Comparison of ENCODE assay signal across 17 cellular contexts in the genomic region with DNA sequence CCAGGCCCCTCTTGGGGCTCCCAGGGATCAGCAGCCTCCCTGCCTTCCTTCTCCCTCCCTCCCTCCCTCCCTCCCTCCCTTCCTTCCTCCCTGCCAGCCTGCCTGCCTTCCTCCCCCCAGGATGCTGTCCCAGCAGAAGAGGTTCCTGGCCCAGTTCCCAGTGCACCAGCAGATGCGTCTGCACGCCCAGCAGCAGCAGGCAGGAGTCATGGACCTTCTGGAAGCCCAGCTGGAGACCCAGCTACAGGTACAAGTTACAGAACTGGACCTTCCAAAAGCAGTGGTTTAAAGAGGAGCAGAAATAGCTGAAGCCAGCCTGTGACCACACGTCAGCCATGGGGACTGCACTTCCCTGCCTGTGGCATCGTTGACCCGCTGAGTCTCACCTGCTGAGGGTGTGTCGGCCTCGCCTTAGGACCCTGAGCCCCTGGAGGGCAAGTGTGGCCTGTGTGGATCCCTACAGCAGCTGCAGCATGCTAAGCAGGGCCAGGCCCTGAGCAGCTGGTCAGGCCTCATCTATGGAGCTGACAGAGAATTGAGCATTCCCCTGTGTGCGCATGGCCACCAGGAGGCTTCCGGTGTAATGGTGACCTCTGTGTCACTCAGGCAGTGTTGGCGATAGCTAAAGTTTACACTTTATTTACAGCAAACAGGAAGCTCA.
DNase-seq lines count a peak whose midpoint lies in the region; ATAC-seq and TF ChIP-seq lines count a peak whose summit lies in the region.
"Had no signal": no experiment of that assay in that cellular context is flagged by ENCODE, and none has a peak within 500 bp of the region (broad histone marks: within the 10 kb centered on the region; RNA-seq: fewer than 3 reads in every experiment).

No MANE protein-coding gene starts in this region.

- H3K4me3 ChIP-seq in fibroblast of villous mesenchyme (ENCODE audit: low read depth, low read length) (no peak overlapping the region), WERI-Rb-1 (ENCODE audit: low read depth, low read length) (no peak overlapping the region)
- H3K4me3 ChIP-seq: cardiac muscle cell, thoracic aorta had no signal

- H3K36me3 ChIP-seq in WERI-Rb-1 = peaks cover 70% of the 10 kb centered on the region

- no peak for ATAC-seq in HG03521 (IDR thresholded peaks at IDR 0.05; ENCODE audit: unreplicated experiment)

- DNase-seq in AG08395 (ENCODE audit: low spot score) = peak; percentile 24
- peak; percentile 63 for DNase-seq in HK-2 (ENCODE audit: unreplicated experiment)
- DNase-seq in fibroblast of villous mesenchyme (ENCODE audit: low read depth) = peak; percentile 10
- no peak for DNase-seq in COLO829 (ENCODE audit: low spot score)
- DNase-seq in WERI-Rb-1 = no peak
- DNase-seq in HUDEP-2 (lab: John Stamatoyannopoulos, UW; ENCODE audit: unreplicated experiment in 76 of 76) = no peak
- DNase-seq: activated CD4-positive, CD25-positive, alpha-beta regulatory T cell; activated naive CD4-positive, alpha-beta T cell treated with anti-CD3 and anti-CD28 coated beads, Interleukin-2, amount 10 ng/mL, durations not matched to agents 7 days and 5 days; DND-41; islet precursor cell; KG1; NCI-H146; stimulated activated CD4-positive, alpha-beta T cell treated with anti-CD3 and anti-CD28 coated beads, Interleukin-15, amount 100 ng/mL, for 24 hours had no signal

- no peaks in the 10 kb centered on the region for H3K9me3 ChIP-seq in WERI-Rb-1 (ENCODE audit: severe bottlenecking)
- H3K9me3 ChIP-seq: thoracic aorta had no signal

- H3K27ac ChIP-seq in WERI-Rb-1 = no peak overlapping the region
- H3K27ac ChIP-seq: cardiac muscle cell, thoracic aorta had no signal

- H3K27me3 ChIP-seq in WERI-Rb-1 (ENCODE audit: insufficient read depth, low read depth, severe bottlenecking) = no peaks in the 10 kb centered on the region
- H3K27me3 ChIP-seq: cardiac muscle cell had no signal

- TF ChIP-seq CTCF in fibroblast of villous mesenchyme (IDR thresholded peaks at IDR 0.05; ENCODE audit: insufficient read depth, low read depth, low read length) (no peak), WERI-Rb-1 (IDR thresholded peaks at IDR 0.05; ENCODE audit: low read depth, low read length) (no peak)

TF ChIP-seq in PFSK-1, 5 proteins besides CTCF, POLR2A, EP300 and RAD21:
- TF ChIP-seq, protein P1, sequence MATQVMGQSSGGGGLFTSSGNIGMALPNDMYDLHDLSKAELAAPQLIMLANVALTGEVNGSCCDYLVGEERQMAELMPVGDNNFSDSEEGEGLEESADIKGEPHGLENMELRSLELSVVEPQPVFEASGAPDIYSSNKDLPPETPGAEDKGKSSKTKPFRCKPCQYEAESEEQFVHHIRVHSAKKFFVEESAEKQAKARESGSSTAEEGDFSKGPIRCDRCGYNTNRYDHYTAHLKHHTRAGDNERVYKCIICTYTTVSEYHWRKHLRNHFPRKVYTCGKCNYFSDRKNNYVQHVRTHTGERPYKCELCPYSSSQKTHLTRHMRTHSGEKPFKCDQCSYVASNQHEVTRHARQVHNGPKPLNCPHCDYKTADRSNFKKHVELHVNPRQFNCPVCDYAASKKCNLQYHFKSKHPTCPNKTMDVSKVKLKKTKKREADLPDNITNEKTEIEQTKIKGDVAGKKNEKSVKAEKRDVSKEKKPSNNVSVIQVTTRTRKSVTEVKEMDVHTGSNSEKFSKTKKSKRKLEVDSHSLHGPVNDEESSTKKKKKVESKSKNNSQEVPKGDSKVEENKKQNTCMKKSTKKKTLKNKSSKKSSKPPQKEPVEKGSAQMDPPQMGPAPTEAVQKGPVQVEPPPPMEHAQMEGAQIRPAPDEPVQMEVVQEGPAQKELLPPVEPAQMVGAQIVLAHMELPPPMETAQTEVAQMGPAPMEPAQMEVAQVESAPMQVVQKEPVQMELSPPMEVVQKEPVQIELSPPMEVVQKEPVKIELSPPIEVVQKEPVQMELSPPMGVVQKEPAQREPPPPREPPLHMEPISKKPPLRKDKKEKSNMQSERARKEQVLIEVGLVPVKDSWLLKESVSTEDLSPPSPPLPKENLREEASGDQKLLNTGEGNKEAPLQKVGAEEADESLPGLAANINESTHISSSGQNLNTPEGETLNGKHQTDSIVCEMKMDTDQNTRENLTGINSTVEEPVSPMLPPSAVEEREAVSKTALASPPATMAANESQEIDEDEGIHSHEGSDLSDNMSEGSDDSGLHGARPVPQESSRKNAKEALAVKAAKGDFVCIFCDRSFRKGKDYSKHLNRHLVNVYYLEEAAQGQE (IDR thresholded peaks at IDR 0.05; ENCODE audit: insufficient read depth in 1 of 2, low read depth in 2 of 2, low read length in 2 of 2) = no peak
- peak; percentile 29 for TF ChIP-seq FOXP2 (optimal IDR thresholded peaks at IDR 0.05; ENCODE audit: borderline replicate concordance, extremely low read depth, extremely low read length, insufficient read depth)

Comparison
In these comparisons a context has a peak if more than half of its experiments do, and no peak if none do; other contexts are left out.
1. DNase-seq: peak in AG08395 (single experiment), HK-2 (single experiment) and fibroblast of villous mesenchyme (single experiment); none in COLO829 (single experiment), WERI-Rb-1 (single experiment) and HUDEP-2 (0 of 76).